ENCODE assay signal across 17 cellular contexts in genomic region chr5:76441101-76441500, GRCh38. TPM values are rescaled to one million over a fixed set of nuclear protein-coding genes. Genes with fewer than 3 reads are reported as not detected.
DNase-seq lines count a peak whose midpoint lies in the region; ATAC-seq and TF ChIP-seq lines count a peak whose summit lies in the region.
"Had no signal": no experiment of that assay in that cellular context is flagged by ENCODE, and none has a peak within 500 bp of the region (broad histone marks: within the 10 kb centered on the region; RNA-seq: fewer than 3 reads in every experiment).

No MANE protein-coding gene starts in this region.

- peaks cover 16% of the 10 kb centered on the region for H3K9me3 Mint-ChIP-seq in Caco-2 (ENCODE audit: unreplicated experiment)
- H3K9me3 Mint-ChIP-seq in central memory CD8-positive, alpha-beta T cell = no peaks in the 10 kb centered on the region

- no peaks in the 10 kb centered on the region for H3K27me3 Mint-ChIP-seq in Caco-2 (ENCODE audit: insufficient read depth, unreplicated experiment)
- H3K27me3 Mint-ChIP-seq in central memory CD8-positive, alpha-beta T cell = no peaks in the 10 kb centered on the region
- H3K27me3 Mint-ChIP-seq: CD4-positive, alpha-beta T cell; CD8-positive, alpha-beta memory T cell had no signal

- no TSS peak for BruUV-seq in A673 (replicated peaks; lab: Mats Ljungman, UMichigan)
- BruUV-seq in Caco-2 (replicated peaks; lab: Mats Ljungman, UMichigan) = no TSS peak

- H3K27ac Mint-ChIP-seq in Caco-2 (ENCODE audit: unreplicated experiment) = peak overlapping the region; percentile 82
- peak overlapping the region; percentile 29 for H3K27ac Mint-ChIP-seq in central memory CD8-positive, alpha-beta T cell (ENCODE audit: low read depth)
- H3K27ac Mint-ChIP-seq: CD4-positive, alpha-beta T cell had no signal

- no peaks in the 10 kb centered on the region for H3K27me3 ChIP-seq in A673 (replicated peaks; ENCODE audit: insufficient read depth, low read depth, low read length, poor library complexity)
- H3K27me3 ChIP-seq in Caco-2 (replicated peaks; ENCODE audit: control insufficient read depth, insufficient read depth, low read length) = no peaks in the 10 kb centered on the region

- H3K27ac ChIP-seq in A673 (ENCODE audit: low read depth, low read length, poor library complexity, severe bottlenecking) = no peak overlapping the region
- H3K27ac ChIP-seq: A549, C4-2B had no signal

- H3K36me3 ChIP-seq in A673 (ENCODE audit: insufficient read depth, low read length, poor library complexity, severe bottlenecking) (no peaks in the 10 kb centered on the region), Caco-2 (ENCODE audit: control insufficient read depth, insufficient read depth, low read length) (no peaks in the 10 kb centered on the region)

- H3K9me3 ChIP-seq in A673 (ENCODE audit: low read depth, low read length, poor library complexity, severe bottlenecking) (peaks cover 7% of the 10 kb centered on the region), Caco-2 (peaks cover 6% of the 10 kb centered on the region; the same call in 1 of the 2 replicates)

- intact Hi-C loops in A673 (cut with micrococcal nuclease; ENCODE audit: unreplicated experiment) (no loop called here), Caco-2 (cut with micrococcal nuclease; ENCODE audit: unreplicated experiment) (no loop called here), left colon (cut with DNase I, micrococcal nuclease) (no loop called here)

- H3K4me1 ChIP-seq in A673 (ENCODE audit: insufficient read depth, low read length, poor library complexity, severe bottlenecking) = no peaks in the 10 kb centered on the region
- peaks cover 21% of the 10 kb centered on the region for H3K4me1 ChIP-seq in Caco-2
- H3K4me1 ChIP-seq: A549 had no signal

- H3K4me3 ChIP-seq in A673 (ENCODE audit: low read depth, low read length, poor library complexity, severe bottlenecking) (no peak overlapping the region), Caco-2 (ENCODE audit: low read depth, low read length) (no peak overlapping the region)
- H3K4me3 ChIP-seq: A549 had no signal

- CTCF ChIA-PET in A673 (lab: Charles Lee) (no interaction called here), Caco-2 (lab: Charles Lee) (no interaction called here)

- H3K36me3 Mint-ChIP-seq in Caco-2 (ENCODE audit: insufficient read depth, unreplicated experiment) = peaks cover 19% of the 10 kb centered on the region
- H3K36me3 Mint-ChIP-seq in central memory CD8-positive, alpha-beta T cell (ENCODE audit: insufficient read depth) = peaks cover 15% of the 10 kb centered on the region

- H3K4me3 Mint-ChIP-seq in Caco-2 (ENCODE audit: unreplicated experiment) = no peak overlapping the region
- no peak overlapping the region for H3K4me3 Mint-ChIP-seq in central memory CD8-positive, alpha-beta T cell
- H3K4me3 Mint-ChIP-seq: CD4-positive, alpha-beta T cell had no signal

- TF ChIP-seq CTCF in A673 (conservative IDR thresholded peaks at IDR 0.05; ENCODE audit: low read depth, low read length) (no peak), Caco-2 (IDR thresholded peaks at IDR 0.05; ENCODE audit: insufficient read depth in 1 of 2, low read depth in 1 of 2, low read length in 1 of 2, severe bottlenecking in 1 of 2, unreplicated experiment in 1 of 2) (no peak)

- POLR2A ChIA-PET in A673 (lab: Charles Lee; ENCODE audit: low non-redundant PET) = no interaction called here
- POLR2A ChIA-PET in Caco-2 (lab: Charles Lee) = no interaction called here

- peak; percentile 33 for DNase-seq in A673 (ENCODE audit: low spot score)
- DNase-seq in Caco-2 = no peak
- no peak for DNase-seq in central memory CD8-positive, alpha-beta T cell (ENCODE audit: low spot score in 2 of 2)
- DNase-seq in left colon = no peak
- no peak for DNase-seq in NCI-H510A treated with DMSO at 0.1 percent for 48 hours (lab: John Stamatoyannopoulos, UW)
- DNase-seq in NCI-H1105 treated with DMSO at 0.1 percent for 48 hours (lab: John Stamatoyannopoulos, UW) = no peak
- DNase-seq in stimulated activated CD4-positive, alpha-beta T cell treated with anti-CD3 and anti-CD28 coated beads, Interleukin-1b, Interleukin-23, amount 100 ng/mL, for 48 hours = no peak
- DNase-seq: 8988T; Calu3; CD4-positive, alpha-beta T cell; CD8-positive, alpha-beta memory T cell; DMS153; DND-41; H7; HCEC 1CT had no signal

- peaks cover 27% of the 10 kb centered on the region for H3K4me1 Mint-ChIP-seq in Caco-2 (ENCODE audit: low read depth, unreplicated experiment)
- H3K4me1 Mint-ChIP-seq in central memory CD8-positive, alpha-beta T cell = peaks cover 58% of the 10 kb centered on the region

- ATAC-seq in central memory CD8-positive, alpha-beta T cell (replicated peaks; ENCODE audit: extremely low read depth, poor library complexity, severe bottlenecking) = no peak
- ATAC-seq in left colon = peak; percentile 58
- ATAC-seq: A549 had no signal

RNA-seq across cellular contexts. Expression of gene IQGAP2, which starts 38.0 kb away (rescaled TPM):
- total RNA-seq in A673 (2021) = 26.8 and 34.0 TPM in 2 replicates
- 85.6 and 89.4 TPM in 2 replicates for total RNA-seq in Caco-2 (2022)
- 100 to 1,000 TPM; 104 to 123 TPM for total RNA-seq in left colon
